20 cellular contexts compared by ENCODE assay signal in genomic region chr10:6364283-6364682, GRCh38.
"Had no signal": no experiment of that assay in that cellular context is flagged by ENCODE, and none has a peak within 500 bp of the region (broad histone marks: within the 10 kb centered on the region; RNA-seq: fewer than 3 reads in every experiment).

No MANE protein-coding gene starts in this region.

- H3K4me1 Mint-ChIP-seq: stimulated activated memory B cell treated with anti-CD40 and anti-IgM and Interleukin-4, amounts not matched to agents 10 μg/mL and 1 μg/mL and 100 μg/mL, for 72 hours had no signal

- H3K4me3 Mint-ChIP-seq: naive thymus-derived CD4-positive, alpha-beta T cell; nephron; stimulated activated memory B cell treated with anti-CD40 and anti-IgM and Interleukin-4, amounts not matched to agents 10 μg/mL and 1 μg/mL and 100 μg/mL, for 72 hours had no signal

- FAIRE-seq: colon, frontal cortex, kidney had no signal

- H3K27me3 ChIP-seq: dorsolateral prefrontal cortex, right atrium auricular region, sigmoid colon, tibial nerve, upper lobe of left lung had no signal

- DNase-seq: dorsolateral prefrontal cortex; effector CD4-positive, alpha-beta T cell; kidney; midbrain; naive thymus-derived CD4-positive, alpha-beta T cell; nucleus accumbens; sigmoid colon; stimulated activated CD4-positive, alpha-beta T cell treated with anti-CD3 and anti-CD28 coated beads, Interleukin-2, amount 100 ng/mL, for 24 hours; stimulated activated CD4-positive, alpha-beta T cell treated with anti-CD3 and anti-CD28 coated beads, Interleukin-4, amount 100 ng/mL, for 4 hours; stimulated activated naive CD8-positive, alpha-beta T cell treated with anti-CD3 and anti-CD28 coated beads, Interleukin-15, Interleukin-2, amounts not matched to agents 100 U/mL and 50 U/mL, for 24 hours; upper lobe of left lung had no signal

- H3K36me3 ChIP-seq: prostate gland, right atrium auricular region, sigmoid colon, thoracic aorta, tibial nerve, upper lobe of left lung had no signal

- ATAC-seq: naive thymus-derived CD4-positive, alpha-beta T cell; stimulated activated memory B cell treated with anti-CD40 and anti-IgM and Interleukin-4, amounts not matched to agents 10 μg/mL and 1 μg/mL and 100 μg/mL, for 72 hours; stimulated activated naive CD8-positive, alpha-beta T cell treated with anti-CD3 and anti-CD28 coated beads, Interleukin-15, Interleukin-2, amounts not matched to agents 100 U/mL and 50 U/mL, for 24 hours had no signal

- H3K27ac Mint-ChIP-seq: naive thymus-derived CD4-positive, alpha-beta T cell; stimulated activated memory B cell treated with anti-CD40 and anti-IgM and Interleukin-4, amounts not matched to agents 10 μg/mL and 1 μg/mL and 100 μg/mL, for 72 hours had no signal

- H3K27me3 Mint-ChIP-seq: naive thymus-derived CD4-positive, alpha-beta T cell; stimulated activated memory B cell treated with anti-CD40 and anti-IgM and Interleukin-4, amounts not matched to agents 10 μg/mL and 1 μg/mL and 100 μg/mL, for 72 hours had no signal

- H3K9me3 ChIP-seq: prostate gland, thoracic aorta had no signal

- H3K27ac ChIP-seq: epithelial cell of prostate, right atrium auricular region, sigmoid colon, tibial nerve, upper lobe of left lung had no signal

- H3K4me3 ChIP-seq: dorsolateral prefrontal cortex, prostate gland, right atrium auricular region, sigmoid colon, thoracic aorta, tibial nerve, upper lobe of left lung had no signal

- H3K4me1 ChIP-seq: tibial nerve had no signal
